In the genomic region with DNA sequence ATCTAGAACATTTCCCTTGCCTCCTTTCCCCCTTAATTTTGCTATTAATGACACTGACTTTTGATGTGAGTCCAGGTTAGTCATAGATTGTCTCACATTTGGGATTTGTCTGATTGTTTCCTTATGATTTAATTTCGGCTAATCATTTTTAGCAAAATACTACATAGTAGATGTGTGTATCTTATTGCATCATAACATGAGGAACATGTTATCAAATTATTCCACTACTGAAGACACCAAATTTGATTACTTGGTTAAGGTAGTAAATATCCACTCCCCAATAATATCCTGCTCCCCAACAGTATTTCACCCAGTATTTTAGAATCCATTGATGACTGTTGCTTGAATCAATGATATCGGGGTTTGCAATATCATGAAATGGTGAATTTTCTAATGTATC, we compare ENCODE assay signal across 1 cellular context.
TF ChIP-seq lines count a peak whose summit lies in the region.

No MANE protein-coding gene starts in this region.

TF ChIP-seq in GM23338, 12 proteins besides CTCF, POLR2A, EP300 and RAD21 (continued from another document):
- TF ChIP-seq, protein P1, sequence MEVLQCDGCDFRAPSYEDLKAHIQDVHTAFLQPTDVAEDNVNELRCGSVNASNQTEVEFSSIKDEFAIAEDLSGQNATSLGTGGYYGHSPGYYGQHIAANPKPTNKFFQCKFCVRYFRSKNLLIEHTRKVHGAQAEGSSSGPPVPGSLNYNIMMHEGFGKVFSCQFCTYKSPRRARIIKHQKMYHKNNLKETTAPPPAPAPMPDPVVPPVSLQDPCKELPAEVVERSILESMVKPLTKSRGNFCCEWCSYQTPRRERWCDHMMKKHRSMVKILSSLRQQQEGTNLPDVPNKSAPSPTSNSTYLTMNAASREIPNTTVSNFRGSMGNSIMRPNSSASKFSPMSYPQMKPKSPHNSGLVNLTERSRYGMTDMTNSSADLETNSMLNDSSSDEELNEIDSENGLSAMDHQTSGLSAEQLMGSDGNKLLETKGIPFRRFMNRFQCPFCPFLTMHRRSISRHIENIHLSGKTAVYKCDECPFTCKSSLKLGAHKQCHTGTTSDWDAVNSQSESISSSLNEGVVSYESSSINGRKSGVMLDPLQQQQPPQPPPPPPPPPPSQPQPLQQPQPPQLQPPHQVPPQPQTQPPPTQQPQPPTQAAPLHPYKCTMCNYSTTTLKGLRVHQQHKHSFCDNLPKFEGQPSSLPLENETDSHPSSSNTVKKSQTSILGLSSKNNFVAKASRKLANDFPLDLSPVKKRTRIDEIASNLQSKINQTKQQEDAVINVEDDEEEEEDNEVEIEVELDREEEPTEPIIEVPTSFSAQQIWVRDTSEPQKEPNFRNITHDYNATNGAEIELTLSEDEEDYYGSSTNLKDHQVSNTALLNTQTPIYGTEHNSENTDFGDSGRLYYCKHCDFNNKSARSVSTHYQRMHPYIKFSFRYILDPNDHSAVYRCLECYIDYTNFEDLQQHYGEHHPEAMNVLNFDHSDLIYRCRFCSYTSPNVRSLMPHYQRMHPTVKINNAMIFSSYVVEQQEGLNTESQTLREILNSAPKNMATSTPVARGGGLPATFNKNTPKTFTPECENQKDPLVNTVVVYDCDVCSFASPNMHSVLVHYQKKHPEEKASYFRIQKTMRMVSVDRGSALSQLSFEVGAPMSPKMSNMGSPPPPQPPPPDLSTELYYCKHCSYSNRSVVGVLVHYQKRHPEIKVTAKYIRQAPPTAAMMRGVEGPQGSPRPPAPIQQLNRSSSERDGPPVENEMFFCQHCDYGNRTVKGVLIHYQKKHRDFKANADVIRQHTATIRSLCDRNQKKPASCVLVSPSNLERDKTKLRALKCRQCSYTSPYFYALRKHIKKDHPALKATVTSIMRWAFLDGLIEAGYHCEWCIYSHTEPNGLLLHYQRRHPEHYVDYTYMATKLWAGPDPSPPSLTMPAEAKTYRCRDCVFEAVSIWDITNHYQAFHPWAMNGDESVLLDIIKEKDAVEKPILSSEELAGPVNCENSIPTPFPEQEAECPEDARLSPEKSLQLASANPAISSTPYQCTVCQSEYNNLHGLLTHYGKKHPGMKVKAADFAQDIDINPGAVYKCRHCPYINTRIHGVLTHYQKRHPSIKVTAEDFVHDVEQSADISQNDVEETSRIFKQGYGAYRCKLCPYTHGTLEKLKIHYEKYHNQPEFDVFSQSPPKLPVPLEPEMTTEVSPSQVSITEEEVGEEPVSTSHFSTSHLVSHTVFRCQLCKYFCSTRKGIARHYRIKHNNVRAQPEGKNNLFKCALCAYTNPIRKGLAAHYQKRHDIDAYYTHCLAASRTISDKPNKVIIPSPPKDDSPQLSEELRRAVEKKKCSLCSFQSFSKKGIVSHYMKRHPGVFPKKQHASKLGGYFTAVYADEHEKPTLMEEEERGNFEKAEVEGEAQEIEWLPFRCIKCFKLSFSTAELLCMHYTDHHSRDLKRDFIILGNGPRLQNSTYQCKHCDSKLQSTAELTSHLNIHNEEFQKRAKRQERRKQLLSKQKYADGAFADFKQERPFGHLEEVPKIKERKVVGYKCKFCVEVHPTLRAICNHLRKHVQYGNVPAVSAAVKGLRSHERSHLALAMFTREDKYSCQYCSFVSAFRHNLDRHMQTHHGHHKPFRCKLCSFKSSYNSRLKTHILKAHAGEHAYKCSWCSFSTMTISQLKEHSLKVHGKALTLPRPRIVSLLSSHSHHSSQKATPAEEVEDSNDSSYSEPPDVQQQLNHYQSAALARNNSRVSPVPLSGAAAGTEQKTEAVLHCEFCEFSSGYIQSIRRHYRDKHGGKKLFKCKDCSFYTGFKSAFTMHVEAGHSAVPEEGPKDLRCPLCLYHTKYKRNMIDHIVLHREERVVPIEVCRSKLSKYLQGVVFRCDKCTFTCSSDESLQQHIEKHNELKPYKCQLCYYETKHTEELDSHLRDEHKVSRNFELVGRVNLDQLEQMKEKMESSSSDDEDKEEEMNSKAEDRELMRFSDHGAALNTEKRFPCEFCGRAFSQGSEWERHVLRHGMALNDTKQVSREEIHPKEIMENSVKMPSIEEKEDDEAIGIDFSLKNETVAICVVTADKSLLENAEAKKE (CRISPR knock-in tag; IDR thresholded peaks at IDR 0.05), result no peak
- TF ChIP-seq EZH2phosphoT487 (IDR thresholded peaks at IDR 0.05; ENCODE audit: unreplicated experiment), result no peak
- no peak for TF ChIP-seq JUNB (IDR thresholded peaks at IDR 0.05; ENCODE audit: unreplicated experiment)
- no peak for TF ChIP-seq ETS1 (IDR thresholded peaks at IDR 0.05)
- TF ChIP-seq ZNF114 (CRISPR knock-in tag; IDR thresholded peaks at IDR 0.05), result no peak
TF ChIP-seq in GM23338: peak in this region for 0.
